ENCODE assay signal across 8 cellular contexts in the genomic region with DNA sequence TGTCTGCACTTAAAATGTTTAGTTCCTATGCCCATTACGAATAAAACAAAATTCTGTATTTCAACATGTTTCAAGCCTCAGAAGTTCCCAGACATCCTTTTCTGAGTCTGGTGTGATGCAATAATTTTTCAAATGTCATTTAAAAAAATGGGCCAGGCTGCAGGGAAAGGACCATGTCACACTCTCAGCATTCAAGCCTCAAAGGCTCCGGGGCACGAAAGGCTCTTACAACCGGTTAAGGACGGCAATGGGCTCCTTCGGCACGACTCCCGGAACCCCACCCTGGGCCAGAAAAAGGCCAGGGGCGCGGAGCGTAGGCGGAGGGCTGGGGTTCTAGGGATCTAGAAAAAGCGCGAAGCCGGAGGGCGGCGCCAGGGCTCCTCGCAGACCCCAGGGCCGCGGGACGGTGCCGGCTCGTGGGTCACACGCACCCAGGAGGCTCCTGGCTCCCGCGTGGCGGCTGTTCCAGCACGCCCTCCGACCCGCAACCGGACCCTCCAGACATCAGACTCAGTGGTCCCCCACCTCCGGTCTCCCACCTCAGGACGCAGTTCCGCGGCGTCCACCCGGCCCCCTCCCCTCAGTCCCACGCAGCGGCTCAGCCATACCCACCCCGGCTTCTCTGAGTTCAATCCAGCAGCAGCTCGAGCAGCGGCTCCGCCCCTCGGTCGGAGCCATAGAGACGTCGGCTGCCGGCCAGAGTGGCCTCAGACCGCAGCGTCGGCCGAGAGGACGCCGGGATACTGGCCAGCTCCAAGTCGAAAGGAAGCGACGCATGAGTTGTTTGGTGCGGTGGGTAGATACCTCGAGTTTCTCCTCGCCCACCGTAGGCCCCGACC. TPM values are rescaled to one million over a fixed set of nuclear protein-coding genes. Genes with fewer than 3 reads are reported as not detected.
DNase-seq lines count a peak whose midpoint lies in the region; ATAC-seq and TF ChIP-seq lines count a peak whose summit lies in the region.

A gene with protein sequence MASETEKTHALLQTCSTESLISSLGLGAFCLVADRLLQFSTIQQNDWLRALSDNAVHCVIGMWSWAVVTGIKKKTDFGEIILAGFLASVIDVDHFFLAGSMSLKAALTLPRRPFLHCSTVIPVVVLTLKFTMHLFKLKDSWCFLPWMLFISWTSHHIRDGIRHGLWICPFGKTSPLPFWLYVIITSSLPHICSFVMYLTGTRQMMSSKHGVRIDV (minus strand): TSS at position 656 of the 839 bp plus-strand sequence. CDS start 29,896 bp downstream, outside the sequence.

- H4K20me1 ChIP-seq in osteoblast (ENCODE audit: insufficient read depth, low read length), result no peaks in the 10 kb centered on the region

- no peak for TF ChIP-seq CTCF in GM06990 (IDR thresholded peaks at IDR 0.05; ENCODE audit: insufficient read depth, low read length, poor library complexity, severe bottlenecking)
- no peak for TF ChIP-seq CTCF in osteoblast (IDR thresholded peaks at IDR 0.05; ENCODE audit: extremely low read depth, low read depth, low read length)

- H3K27me3 ChIP-seq in GM06990 (replicated peaks; ENCODE audit: control insufficient read depth, insufficient read depth, low read length) (no peaks in the 10 kb centered on the region), osteoblast (ENCODE audit: insufficient read depth, low read length) (no peaks in the 10 kb centered on the region), thymus (ENCODE audit: control insufficient read depth, insufficient read depth) (no peaks in the 10 kb centered on the region)

- H3K79me2 ChIP-seq in osteoblast (ENCODE audit: insufficient read depth, low read length), result peaks cover 40% of the 10 kb centered on the region

- peak within 1 kb of the TSS; percentile 97 for H2AFZ ChIP-seq in osteoblast (ENCODE audit: low read length)

- H3K36me3 ChIP-seq in GM06990 (ENCODE audit: control insufficient read depth, insufficient read depth, low read length) (no peaks in the 10 kb centered on the region), osteoblast (ENCODE audit: insufficient read depth, low read length) (no peaks in the 10 kb centered on the region), thymus (ENCODE audit: control insufficient read depth, insufficient read depth) (no peaks in the 10 kb centered on the region)

- no peaks in the 10 kb centered on the region for H3K9me3 Mint-ChIP-seq in activated naive CD4-positive, alpha-beta T cell treated with anti-CD3 and anti-CD28 coated beads, Interleukin-2, amount 50 U/mL, for 72 hours

- WGBS in thymus, result under 1% methylated on average over 62 of the region's 62 CpGs

- peak within 1 kb of the TSS; percentile 94 for H3K4me3 ChIP-seq in GM06990 (replicated peaks; ENCODE audit: low read depth, low read length)
- peak within 1 kb of the TSS; percentile 82 for H3K4me3 ChIP-seq in osteoblast (ENCODE audit: insufficient read depth, low read length)
- peak within 1 kb of the TSS; percentile 74 for H3K4me3 ChIP-seq in thymus (ENCODE audit: low read length)

- peak within 1 kb of the TSS; percentile 99 for H3K27ac ChIP-seq in osteoblast (ENCODE audit: low read depth, low read length)
- H3K27ac ChIP-seq in thymus (ENCODE audit: low read depth), result peak within 1 kb of the TSS; percentile 99

- DNase-seq in GM06990 (ENCODE audit: extremely low read depth, insufficient read length), result peak; percentile 94
- DNase-seq in NCI-H1048 (lab: John Stamatoyannopoulos, UW), result peak; percentile 78
- peak; percentile 68 for DNase-seq in SKM-1 (lab: John Stamatoyannopoulos, UW; ENCODE audit: unreplicated experiment)
- peak; percentile 74 to 79 for DNase-seq in activated naive CD4-positive, alpha-beta T cell treated with anti-CD3 and anti-CD28 coated beads, Interleukin-2, amount 50 U/mL, for 72 hours (ENCODE audit: low spot score in 2 of 2)
- peak; percentile 55 for DNase-seq in glomerular endothelial cell (ENCODE audit: extremely low read depth, low read depth, low spot score)
- DNase-seq in osteoblast (ENCODE audit: insufficient read length, low spot score, missing footprints), result peak; percentile 92

- H3K4me2 ChIP-seq in osteoblast (ENCODE audit: insufficient read depth, low read length), result peak within 1 kb of the TSS; percentile 78

- peaks cover 16 to 21% of the 10 kb centered on the region in 2 donors for H3K36me3 Mint-ChIP-seq in activated naive CD4-positive, alpha-beta T cell treated with anti-CD3 and anti-CD28 coated beads, Interleukin-2, amount 50 U/mL, for 72 hours

- peak within 1 kb of the TSS; percentile 94 to 100 for H3K27ac Mint-ChIP-seq in activated naive CD4-positive, alpha-beta T cell treated with anti-CD3 and anti-CD28 coated beads, Interleukin-2, amount 50 U/mL, for 72 hours

- peak; percentile 90 for ATAC-seq in HG02571 (IDR thresholded peaks at IDR 0.05; ENCODE audit: unreplicated experiment)
- peak; percentile 81 to 85 for ATAC-seq in activated naive CD4-positive, alpha-beta T cell treated with anti-CD3 and anti-CD28 coated beads, Interleukin-2, amount 50 U/mL, for 72 hours

- H3K9me3 ChIP-seq in osteoblast (ENCODE audit: low read depth, low read length) (no peaks in the 10 kb centered on the region), thymus (ENCODE audit: control insufficient read depth) (no peaks in the 10 kb centered on the region)

- H3K4me1 ChIP-seq in osteoblast (ENCODE audit: insufficient read depth, low read length) (peaks cover 12% of the 10 kb centered on the region), thymus (ENCODE audit: control insufficient read depth, insufficient read depth, low read length) (peaks cover 11% of the 10 kb centered on the region)

RNA-seq across cellular contexts. Expression of the gene that starts here (rescaled TPM):
- total RNA-seq in activated naive CD4-positive, alpha-beta T cell treated with anti-CD3 and anti-CD28 coated beads, Interleukin-2, amount 50 U/mL, for 72 hours, result 10 to 100 TPM; 14.2 to 16.0 TPM
- 11.4 and 13.8 TPM in 2 replicates for total RNA-seq in glomerular endothelial cell
- 17.4 and 18.6 TPM in 2 replicates for total RNA-seq in osteoblast
- 20.6 TPM for polyA plus RNA-seq in thymus

Comparison
In these comparisons a context has a peak if more than half of its experiments do, and no peak if none do; other contexts are left out.
1. Peak in every context shown above with its lines: DNase-seq, ATAC-seq, H3K4me3 ChIP-seq and H3K27ac ChIP-seq.